Comparison of ENCODE assay signal across 14 cellular contexts in genomic region chr2:1748176-1748740, GRCh38.
"Had no signal": no experiment of that assay in that cellular context is flagged by ENCODE, and none has a peak within 500 bp of the region (broad histone marks: within the 10 kb centered on the region; RNA-seq: fewer than 3 reads in every experiment).

No MANE protein-coding gene starts in this region.

- H3K4me1 ChIP-seq: pancreas had no signal

- H3K9me3 Mint-ChIP-seq: natural killer cell treated with Interleukin-12 subunit alpha and Interleukin-12 subunit beta and Interleukin-15 and Interleukin-18, amount 100 ng/mL, for 72 hours had no signal

- H3K4me3 ChIP-seq: cardiac muscle cell, pancreas, transverse colon had no signal

- FAIRE-seq: astrocyte, colon, pancreas had no signal

- ATAC-seq: left colon; natural killer cell treated with Interleukin-12 subunit alpha and Interleukin-12 subunit beta and Interleukin-15 and Interleukin-18, amount 100 ng/mL, for 72 hours; pancreas had no signal

- H3K27ac ChIP-seq: cardiac muscle cell, pancreas, transverse colon had no signal

- H3K27ac Mint-ChIP-seq: natural killer cell treated with Interleukin-12 subunit alpha and Interleukin-12 subunit beta and Interleukin-15 and Interleukin-18, amount 100 ng/mL, for 72 hours had no signal

- H3K36me3 ChIP-seq: cardiac muscle cell, pancreas, transverse colon had no signal

- H3K9me3 ChIP-seq: pancreas, transverse colon had no signal

- DNase-seq: activated CD4-positive, alpha-beta T cell treated with anti-CD3 and anti-CD28 coated beads for 1 hour; activated CD4-positive, alpha-beta T cell treated with anti-CD3 and anti-CD28 coated beads, Interleukin-2, amount 50 U/mL, for 48 hours; activated CD8-positive, alpha-beta memory T cell treated with anti-CD3 and anti-CD28 coated beads, Interleukin-2, amount 50 U/mL, for 4 hours; effector CD8-positive, alpha-beta T cell; hypothalamus; mammary epithelial cell; T1000; transverse colon had no signal

- H3K36me3 Mint-ChIP-seq: natural killer cell treated with Interleukin-12 subunit alpha and Interleukin-12 subunit beta and Interleukin-15 and Interleukin-18, amount 100 ng/mL, for 72 hours had no signal

- H3K4me3 Mint-ChIP-seq: natural killer cell treated with Interleukin-12 subunit alpha and Interleukin-12 subunit beta and Interleukin-15 and Interleukin-18, amount 100 ng/mL, for 72 hours had no signal
